Comparison of ENCODE assay signal across 8 cellular contexts in genomic region chr7:55365103-55365679, GRCh38. TPM values are rescaled to one million over a fixed set of nuclear protein-coding genes. Genes with fewer than 3 reads are reported as not detected.
DNase-seq lines count a peak whose midpoint lies in the region; ATAC-seq and TF ChIP-seq lines count a peak whose summit lies in the region.

LANCL2 (plus strand) TSS chr7:55365337; CDS start chr7:55366026, 689 bp downstream.

- peaks cover 18 to 38% (median 30%) of the 10 kb centered on the region in 4 donors for H3K4me1 Mint-ChIP-seq in naive thymus-derived CD8-positive, alpha-beta T cell

- no peaks in the 10 kb centered on the region for H3K9me3 Mint-ChIP-seq in naive thymus-derived CD8-positive, alpha-beta T cell

- 0% methylated on average over 22 to 32 of the region's 32 CpGs for WGBS in tibial nerve, 2 donors

- no peaks in the 10 kb centered on the region for H3K36me3 ChIP-seq in tibial nerve

- peak within 1 kb of the TSS; percentile 80 to 98 (median 94) for H3K4me3 ChIP-seq in tibial nerve

- H3K27ac Mint-ChIP-seq in naive thymus-derived CD8-positive, alpha-beta T cell, result peak within 1 kb of the TSS in 9 of 10 donors; percentile 98 to 99 (median 98)

- peak within 1 kb of the TSS; percentile 96 to 100 (median 98) for H3K27ac ChIP-seq in tibial nerve

- no peak for TF ChIP-seq CTCF in tibial nerve (IDR thresholded peaks at IDR 0.05)

- H3K27me3 Mint-ChIP-seq in naive thymus-derived CD8-positive, alpha-beta T cell, result peaks cover 0 to 2% (median 0%) of the 10 kb centered on the region in 5 donors

- POLR2A ChIA-PET in naive thymus-derived CD8-positive, alpha-beta T cell (lab: Charles Lee), result interaction anchor here (0.6 to 2.2 kb wide), 16 partner anchors 10 to 741 kb away, joined by 3 to 17 read pairs (median 5); partner anchors contain the start of genes CCT6A, CHCHD2, PSPH and SEC61G

- DNase-seq in activated CD4-positive, CD25-positive, alpha-beta regulatory T cell treated with anti-CD3 and anti-CD28 coated beads, Interleukin-2, amount 50 U/mL, for 72 hours, result no peak
- DNase-seq in NCI-H146 treated with DMSO at 0.1 percent for 48 hours (lab: John Stamatoyannopoulos, UW; ENCODE audit: unreplicated experiment), result peak; percentile 51
- peak; percentile 37 to 39 for DNase-seq in activated CD4-positive, alpha-beta T cell treated with anti-CD3 and anti-CD28 coated beads, Interleukin-2, amount 50 U/mL, for 4 hours
- DNase-seq in naive thymus-derived CD8-positive, alpha-beta T cell, result peak in 3 of 10 donors; percentile 37 to 48 (median 40)
- peak in 1 of 2 donors; percentile 9 for DNase-seq in tibial nerve (ENCODE audit: low spot score in 2 of 2)

- no peak for TF ChIP-seq EP300 in tibial nerve (IDR thresholded peaks at IDR 0.05)

- H3K27me3 ChIP-seq in tibial nerve, result no peaks in the 10 kb centered on the region

- peak; percentile 12 to 15 for ATAC-seq in activated CD4-positive, CD25-positive, alpha-beta regulatory T cell treated with anti-CD3 and anti-CD28 coated beads, Interleukin-2, amount 50 U/mL, for 24 hours
- peak; percentile 36 for ATAC-seq in HG02759 (IDR thresholded peaks at IDR 0.05; ENCODE audit: unreplicated experiment)
- ATAC-seq in esophagus mucosa, result peak; percentile 10
- ATAC-seq in naive thymus-derived CD8-positive, alpha-beta T cell, result peak; percentile 34 to 37

- no peaks in the 10 kb centered on the region for H3K36me3 Mint-ChIP-seq in naive thymus-derived CD8-positive, alpha-beta T cell

- TF ChIP-seq POLR2A in tibial nerve (IDR thresholded peaks at IDR 0.05), result no peak

- H3K9me3 ChIP-seq in tibial nerve, result no peaks in the 10 kb centered on the region

- peak within 1 kb of the TSS; percentile 89 to 97 (median 94) for H3K4me3 Mint-ChIP-seq in naive thymus-derived CD8-positive, alpha-beta T cell

- peaks cover 0 to 22% (median 9%) of the 10 kb centered on the region in 4 donors for H3K4me1 ChIP-seq in tibial nerve

RNA-seq across cellular contexts. Expression of gene LANCL2, which starts in this region (rescaled TPM):
- total RNA-seq in esophagus mucosa (10.0 TPM), tibial nerve (10 to 100 TPM in 2 of 4 donors, 1 to 10 TPM in 2; 6.6 to 17.9 (median 12.6) TPM)
- 1 to 10 TPM; 4.9 to 6.4 TPM for total RNA-seq in naive thymus-derived CD8-positive, alpha-beta T cell
- polyA plus RNA-seq in naive thymus-derived CD8-positive, alpha-beta T cell, result 1 to 10 TPM; 4.6 to 7.0 (median 5.7) TPM
